1 cellular context compared by ENCODE assay signal in the genomic region with DNA sequence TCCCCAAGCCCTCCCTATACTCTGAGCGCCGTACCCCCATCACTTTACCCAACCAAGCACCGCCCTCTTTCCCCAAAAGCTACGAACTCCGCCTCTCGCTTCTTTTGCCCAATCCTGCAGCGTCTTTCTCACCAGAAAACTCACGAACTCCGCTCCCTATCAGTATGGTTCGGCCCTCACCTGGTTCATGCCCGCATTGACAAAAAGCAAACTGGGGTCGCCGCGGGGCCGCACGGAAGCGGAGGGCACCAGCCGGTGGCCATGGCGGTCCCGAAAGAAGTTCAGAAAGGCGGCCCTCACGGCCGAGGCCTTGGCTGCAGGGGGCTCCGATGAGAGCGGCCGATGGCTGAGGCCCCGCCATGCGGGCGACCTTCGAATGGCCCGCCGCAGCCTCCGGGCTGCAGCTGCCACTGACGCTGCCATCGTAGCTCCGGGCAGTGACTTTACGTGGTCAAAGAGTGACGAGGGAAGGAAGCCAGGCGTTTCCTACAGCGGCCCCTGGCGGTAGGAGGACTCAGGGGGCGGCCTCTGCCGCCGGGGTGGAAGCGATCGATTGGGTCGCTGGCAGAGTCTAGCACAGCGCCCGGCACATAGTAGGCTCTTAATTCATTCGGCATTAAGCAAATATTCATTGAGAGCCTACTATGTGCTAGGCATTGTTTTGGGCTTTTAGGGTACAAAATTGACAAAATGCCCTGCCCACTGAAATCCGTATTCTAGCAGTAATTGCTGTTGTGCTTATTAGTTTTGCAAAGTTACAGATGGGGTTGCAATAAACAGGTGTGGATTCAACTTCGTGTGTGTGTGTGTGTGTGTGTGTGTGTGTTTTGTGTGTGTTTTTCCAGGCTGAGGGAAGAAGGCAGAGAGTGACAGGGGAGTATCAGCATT.
A peak's percentile ranks its signal among the peaks of the same experiment; 100 is the strongest.
TF ChIP-seq lines count a peak whose summit lies in the region.

Gene AARS2, minus strand, starts transcription at position 447 of the 888 bp plus-strand sequence. Its CDS starts 24 bp downstream, at position 423.

TF ChIP-seq in GM12878, 131 proteins besides CTCF, POLR2A, EP300 and RAD21 (continued from another document and continues in another):
- TF ChIP-seq, protein P1, sequence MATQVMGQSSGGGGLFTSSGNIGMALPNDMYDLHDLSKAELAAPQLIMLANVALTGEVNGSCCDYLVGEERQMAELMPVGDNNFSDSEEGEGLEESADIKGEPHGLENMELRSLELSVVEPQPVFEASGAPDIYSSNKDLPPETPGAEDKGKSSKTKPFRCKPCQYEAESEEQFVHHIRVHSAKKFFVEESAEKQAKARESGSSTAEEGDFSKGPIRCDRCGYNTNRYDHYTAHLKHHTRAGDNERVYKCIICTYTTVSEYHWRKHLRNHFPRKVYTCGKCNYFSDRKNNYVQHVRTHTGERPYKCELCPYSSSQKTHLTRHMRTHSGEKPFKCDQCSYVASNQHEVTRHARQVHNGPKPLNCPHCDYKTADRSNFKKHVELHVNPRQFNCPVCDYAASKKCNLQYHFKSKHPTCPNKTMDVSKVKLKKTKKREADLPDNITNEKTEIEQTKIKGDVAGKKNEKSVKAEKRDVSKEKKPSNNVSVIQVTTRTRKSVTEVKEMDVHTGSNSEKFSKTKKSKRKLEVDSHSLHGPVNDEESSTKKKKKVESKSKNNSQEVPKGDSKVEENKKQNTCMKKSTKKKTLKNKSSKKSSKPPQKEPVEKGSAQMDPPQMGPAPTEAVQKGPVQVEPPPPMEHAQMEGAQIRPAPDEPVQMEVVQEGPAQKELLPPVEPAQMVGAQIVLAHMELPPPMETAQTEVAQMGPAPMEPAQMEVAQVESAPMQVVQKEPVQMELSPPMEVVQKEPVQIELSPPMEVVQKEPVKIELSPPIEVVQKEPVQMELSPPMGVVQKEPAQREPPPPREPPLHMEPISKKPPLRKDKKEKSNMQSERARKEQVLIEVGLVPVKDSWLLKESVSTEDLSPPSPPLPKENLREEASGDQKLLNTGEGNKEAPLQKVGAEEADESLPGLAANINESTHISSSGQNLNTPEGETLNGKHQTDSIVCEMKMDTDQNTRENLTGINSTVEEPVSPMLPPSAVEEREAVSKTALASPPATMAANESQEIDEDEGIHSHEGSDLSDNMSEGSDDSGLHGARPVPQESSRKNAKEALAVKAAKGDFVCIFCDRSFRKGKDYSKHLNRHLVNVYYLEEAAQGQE (IDR thresholded peaks at IDR 0.05; ENCODE audit: low read depth, low read length): no peak
- TF ChIP-seq, protein P2, sequence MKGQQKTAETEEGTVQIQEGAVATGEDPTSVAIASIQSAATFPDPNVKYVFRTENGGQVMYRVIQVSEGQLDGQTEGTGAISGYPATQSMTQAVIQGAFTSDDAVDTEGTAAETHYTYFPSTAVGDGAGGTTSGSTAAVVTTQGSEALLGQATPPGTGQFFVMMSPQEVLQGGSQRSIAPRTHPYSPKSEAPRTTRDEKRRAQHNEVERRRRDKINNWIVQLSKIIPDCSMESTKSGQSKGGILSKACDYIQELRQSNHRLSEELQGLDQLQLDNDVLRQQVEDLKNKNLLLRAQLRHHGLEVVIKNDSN (IDR thresholded peaks at IDR 0.05; ENCODE audit: borderline replicate concordance, extremely low read length, insufficient read depth, low read depth, low read length): no peak
- TF ChIP-seq POU2F2 (IDR thresholded peaks at IDR 0.05; ENCODE audit: borderline replicate concordance, low read depth, low read length): peak; percentile 88
- TF ChIP-seq, protein P3, sequence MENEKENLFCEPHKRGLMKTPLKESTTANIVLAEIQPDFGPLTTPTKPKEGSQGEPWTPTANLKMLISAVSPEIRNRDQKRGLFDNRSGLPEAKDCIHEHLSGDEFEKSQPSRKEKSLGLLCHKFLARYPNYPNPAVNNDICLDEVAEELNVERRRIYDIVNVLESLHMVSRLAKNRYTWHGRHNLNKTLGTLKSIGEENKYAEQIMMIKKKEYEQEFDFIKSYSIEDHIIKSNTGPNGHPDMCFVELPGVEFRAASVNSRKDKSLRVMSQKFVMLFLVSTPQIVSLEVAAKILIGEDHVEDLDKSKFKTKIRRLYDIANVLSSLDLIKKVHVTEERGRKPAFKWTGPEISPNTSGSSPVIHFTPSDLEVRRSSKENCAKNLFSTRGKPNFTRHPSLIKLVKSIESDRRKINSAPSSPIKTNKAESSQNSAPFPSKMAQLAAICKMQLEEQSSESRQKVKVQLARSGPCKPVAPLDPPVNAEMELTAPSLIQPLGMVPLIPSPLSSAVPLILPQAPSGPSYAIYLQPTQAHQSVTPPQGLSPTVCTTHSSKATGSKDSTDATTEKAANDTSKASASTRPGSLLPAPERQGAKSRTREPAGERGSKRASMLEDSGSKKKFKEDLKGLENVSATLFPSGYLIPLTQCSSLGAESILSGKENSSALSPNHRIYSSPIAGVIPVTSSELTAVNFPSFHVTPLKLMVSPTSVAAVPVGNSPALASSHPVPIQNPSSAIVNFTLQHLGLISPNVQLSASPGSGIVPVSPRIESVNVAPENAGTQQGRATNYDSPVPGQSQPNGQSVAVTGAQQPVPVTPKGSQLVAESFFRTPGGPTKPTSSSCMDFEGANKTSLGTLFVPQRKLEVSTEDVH (IDR thresholded peaks at IDR 0.05; ENCODE audit: low read depth, partially characterized antibody): no peak
- TF ChIP-seq ZNF687 (IDR thresholded peaks at IDR 0.05): peak; percentile 66; the same call in 1 of the 2 replicates
- TF ChIP-seq JUND (IDR thresholded peaks at IDR 0.05; ENCODE audit: low read depth, low read length): no peak
- peak; percentile 91 for TF ChIP-seq LARP7 (IDR thresholded peaks at IDR 0.05)
- no peak for TF ChIP-seq FOXK2 (IDR thresholded peaks at IDR 0.05)
- TF ChIP-seq NFXL1 (IDR thresholded peaks at IDR 0.05; ENCODE audit: borderline replicate concordance): no peak
- TF ChIP-seq HDAC6 (IDR thresholded peaks at IDR 0.05; ENCODE audit: unreplicated experiment): no peak
- TF ChIP-seq, protein P4, sequence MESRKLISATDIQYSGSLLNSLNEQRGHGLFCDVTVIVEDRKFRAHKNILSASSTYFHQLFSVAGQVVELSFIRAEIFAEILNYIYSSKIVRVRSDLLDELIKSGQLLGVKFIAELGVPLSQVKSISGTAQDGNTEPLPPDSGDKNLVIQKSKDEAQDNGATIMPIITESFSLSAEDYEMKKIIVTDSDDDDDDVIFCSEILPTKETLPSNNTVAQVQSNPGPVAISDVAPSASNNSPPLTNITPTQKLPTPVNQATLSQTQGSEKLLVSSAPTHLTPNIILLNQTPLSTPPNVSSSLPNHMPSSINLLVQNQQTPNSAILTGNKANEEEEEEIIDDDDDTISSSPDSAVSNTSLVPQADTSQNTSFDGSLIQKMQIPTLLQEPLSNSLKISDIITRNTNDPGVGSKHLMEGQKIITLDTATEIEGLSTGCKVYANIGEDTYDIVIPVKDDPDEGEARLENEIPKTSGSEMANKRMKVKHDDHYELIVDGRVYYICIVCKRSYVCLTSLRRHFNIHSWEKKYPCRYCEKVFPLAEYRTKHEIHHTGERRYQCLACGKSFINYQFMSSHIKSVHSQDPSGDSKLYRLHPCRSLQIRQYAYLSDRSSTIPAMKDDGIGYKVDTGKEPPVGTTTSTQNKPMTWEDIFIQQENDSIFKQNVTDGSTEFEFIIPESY (IDR thresholded peaks at IDR 0.05): no peak
- TF ChIP-seq IRF5 (IDR thresholded peaks at IDR 0.05; ENCODE audit: borderline replicate concordance): no peak
- no peak for TF ChIP-seq MLLT1 (IDR thresholded peaks at IDR 0.05)
- TF ChIP-seq CEBPZ (IDR thresholded peaks at IDR 0.05; ENCODE audit: low read depth, low read length): no peak
- TF ChIP-seq CBFB (IDR thresholded peaks at IDR 0.05; ENCODE audit: low read depth): peak; percentile 81
- TF ChIP-seq POLR2AphosphoS5 (IDR thresholded peaks at IDR 0.05; ENCODE audit: low read length): peak; percentile 94
- peak; percentile 53 for TF ChIP-seq SKIL (IDR thresholded peaks at IDR 0.05; ENCODE audit: low read depth, poor library complexity, severe bottlenecking)
- TF ChIP-seq GABPA (IDR thresholded peaks at IDR 0.05; ENCODE audit: low read depth): peak; percentile 54; the same call in 1 of the 2 replicates
- no peak for TF ChIP-seq KAT2A (conservative IDR thresholded peaks at IDR 0.05; ENCODE audit: control insufficient read depth, low read depth, low read length)
- TF ChIP-seq TBL1XR1 (IDR thresholded peaks at IDR 0.05; ENCODE audit: low read depth, low read length): no peak
- TF ChIP-seq IKZF1 (conservative IDR thresholded peaks at IDR 0.05): peak; percentile 85
- TF ChIP-seq CHD2 (IDR thresholded peaks at IDR 0.05; ENCODE audit: borderline replicate concordance, low read depth, low read length): peak; percentile 57; the same call in 1 of the 2 replicates
- TF ChIP-seq EZH2 (IDR thresholded peaks at IDR 0.05; ENCODE audit: borderline replicate concordance, control insufficient read depth, low read depth, low read length): no peak
- TF ChIP-seq ESRRA (IDR thresholded peaks at IDR 0.05; ENCODE audit: low read length): 0 out of 2 replicates have a peak, but pooled peaks have one; percentile 15
- TF ChIP-seq ZNF24 (IDR thresholded peaks at IDR 0.05): peak; percentile 81
